1 cellular context compared by ENCODE assay signal in the genomic region with DNA sequence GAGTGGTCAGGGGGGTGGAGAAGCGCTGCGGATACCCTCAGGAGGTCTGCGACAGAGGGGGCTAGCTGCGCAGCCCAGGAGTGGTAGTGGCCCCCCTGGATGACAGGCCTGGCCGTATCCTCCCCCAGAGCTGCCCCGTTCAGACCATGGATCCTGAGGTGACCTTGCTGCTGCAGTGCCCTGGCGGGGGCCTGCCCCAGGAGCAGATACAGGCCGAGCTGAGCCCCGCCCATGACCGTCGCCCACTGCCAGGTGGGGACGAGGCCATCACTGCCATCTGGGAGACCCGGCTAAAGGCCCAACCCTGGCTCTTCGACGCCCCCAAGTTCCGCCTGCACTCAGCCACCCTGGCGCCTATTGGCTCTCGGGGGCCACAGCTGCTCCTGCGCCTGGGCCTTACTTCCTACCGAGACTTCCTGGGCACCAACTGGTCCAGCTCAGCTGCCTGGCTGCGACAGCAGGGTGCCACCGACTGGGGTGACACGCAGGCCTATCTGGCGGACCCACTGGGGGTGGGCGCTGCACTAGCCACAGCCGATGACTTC.
TF ChIP-seq lines count a peak whose summit lies in the region.

No MANE protein-coding gene starts in this region.

TF ChIP-seq in K562, 482 proteins besides CTCF, POLR2A, EP300 and RAD21 (continues in another document):
- no peak for TF ChIP-seq HNRNPLL (IDR thresholded peaks at IDR 0.05; ENCODE audit: low read depth, low read length, poor library complexity, severe bottlenecking)
- TF ChIP-seq MEF2D (tag; conservative IDR thresholded peaks at IDR 0.05; ENCODE audit: low read depth), result no peak
- TF ChIP-seq ZNF586 (CRISPR knock-in tag; conservative IDR thresholded peaks at IDR 0.05), result no peak
- TF ChIP-seq, protein P1, sequence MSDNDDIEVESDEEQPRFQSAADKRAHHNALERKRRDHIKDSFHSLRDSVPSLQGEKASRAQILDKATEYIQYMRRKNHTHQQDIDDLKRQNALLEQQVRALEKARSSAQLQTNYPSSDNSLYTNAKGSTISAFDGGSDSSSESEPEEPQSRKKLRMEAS (CRISPR knock-in tag; IDR thresholded peaks at IDR 0.05), result 0 out of 2 replicates have a peak, but pooled peaks have one; percentile 31
- TF ChIP-seq KLF10 (CRISPR knock-in tag; IDR thresholded peaks at IDR 0.05), result no peak
- TF ChIP-seq KDM1A (IDR thresholded peaks at IDR 0.05), result no peak
- TF ChIP-seq, protein P2, sequence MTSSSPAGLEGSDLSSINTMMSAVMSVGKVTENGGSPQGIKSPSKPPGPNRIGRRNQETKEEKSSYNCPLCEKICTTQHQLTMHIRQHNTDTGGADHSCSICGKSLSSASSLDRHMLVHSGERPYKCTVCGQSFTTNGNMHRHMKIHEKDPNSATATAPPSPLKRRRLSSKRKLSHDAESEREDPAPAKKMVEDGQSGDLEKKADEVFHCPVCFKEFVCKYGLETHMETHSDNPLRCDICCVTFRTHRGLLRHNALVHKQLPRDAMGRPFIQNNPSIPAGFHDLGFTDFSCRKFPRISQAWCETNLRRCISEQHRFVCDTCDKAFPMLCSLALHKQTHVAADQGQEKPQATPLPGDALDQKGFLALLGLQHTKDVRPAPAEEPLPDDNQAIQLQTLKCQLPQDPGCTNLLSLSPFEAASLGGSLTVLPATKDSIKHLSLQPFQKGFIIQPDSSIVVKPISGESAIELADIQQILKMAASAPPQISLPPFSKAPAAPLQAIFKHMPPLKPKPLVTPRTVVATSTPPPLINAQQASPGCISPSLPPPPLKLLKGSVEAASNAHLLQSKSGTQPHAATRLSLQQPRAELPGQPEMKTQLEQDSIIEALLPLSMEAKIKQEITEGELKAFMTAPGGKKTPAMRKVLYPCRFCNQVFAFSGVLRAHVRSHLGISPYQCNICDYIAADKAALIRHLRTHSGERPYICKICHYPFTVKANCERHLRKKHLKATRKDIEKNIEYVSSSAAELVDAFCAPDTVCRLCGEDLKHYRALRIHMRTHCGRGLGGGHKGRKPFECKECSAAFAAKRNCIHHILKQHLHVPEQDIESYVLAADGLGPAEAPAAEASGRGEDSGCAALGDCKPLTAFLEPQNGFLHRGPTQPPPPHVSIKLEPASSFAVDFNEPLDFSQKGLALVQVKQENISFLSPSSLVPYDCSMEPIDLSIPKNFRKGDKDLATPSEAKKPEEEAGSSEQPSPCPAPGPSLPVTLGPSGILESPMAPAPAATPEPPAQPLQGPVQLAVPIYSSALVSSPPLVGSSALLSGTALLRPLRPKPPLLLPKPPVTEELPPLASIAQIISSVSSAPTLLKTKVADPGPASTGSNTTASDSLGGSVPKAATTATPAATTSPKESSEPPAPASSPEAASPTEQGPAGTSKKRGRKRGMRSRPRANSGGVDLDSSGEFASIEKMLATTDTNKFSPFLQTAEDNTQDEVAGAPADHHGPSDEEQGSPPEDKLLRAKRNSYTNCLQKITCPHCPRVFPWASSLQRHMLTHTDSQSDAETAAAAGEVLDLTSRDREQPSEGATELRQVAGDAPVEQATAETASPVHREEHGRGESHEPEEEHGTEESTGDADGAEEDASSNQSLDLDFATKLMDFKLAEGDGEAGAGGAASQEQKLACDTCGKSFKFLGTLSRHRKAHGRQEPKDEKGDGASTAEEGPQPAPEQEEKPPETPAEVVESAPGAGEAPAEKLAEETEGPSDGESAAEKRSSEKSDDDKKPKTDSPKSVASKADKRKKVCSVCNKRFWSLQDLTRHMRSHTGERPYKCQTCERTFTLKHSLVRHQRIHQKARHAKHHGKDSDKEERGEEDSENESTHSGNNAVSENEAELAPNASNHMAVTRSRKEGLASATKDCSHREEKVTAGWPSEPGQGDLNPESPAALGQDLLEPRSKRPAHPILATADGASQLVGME (CRISPR knock-in tag; IDR thresholded peaks at IDR 0.05), result no peak
- TF ChIP-seq TEAD1 (CRISPR knock-in tag; IDR thresholded peaks at IDR 0.05), result 0 out of 4 replicates have a peak, but pooled peaks of 1 of the 2 experiments have one; percentile 75
- TF ChIP-seq GATAD2B (IDR thresholded peaks at IDR 0.05; ENCODE audit: borderline replicate concordance), result peak; percentile 57; the same call in 1 of the 2 replicates
- TF ChIP-seq RBM39 (optimal IDR thresholded peaks at IDR 0.05; ENCODE audit: low read depth, low read length), result no peak
- TF ChIP-seq, protein P3, sequence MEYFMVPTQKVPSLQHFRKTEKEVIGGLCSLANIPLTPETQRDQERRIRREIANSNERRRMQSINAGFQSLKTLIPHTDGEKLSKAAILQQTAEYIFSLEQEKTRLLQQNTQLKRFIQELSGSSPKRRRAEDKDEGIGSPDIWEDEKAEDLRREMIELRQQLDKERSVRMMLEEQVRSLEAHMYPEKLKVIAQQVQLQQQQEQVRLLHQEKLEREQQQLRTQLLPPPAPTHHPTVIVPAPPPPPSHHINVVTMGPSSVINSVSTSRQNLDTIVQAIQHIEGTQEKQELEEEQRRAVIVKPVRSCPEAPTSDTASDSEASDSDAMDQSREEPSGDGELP (CRISPR knock-in tag; IDR thresholded peaks at IDR 0.05; ENCODE audit: borderline replicate concordance), result peak; percentile 82
- TF ChIP-seq, protein P4, sequence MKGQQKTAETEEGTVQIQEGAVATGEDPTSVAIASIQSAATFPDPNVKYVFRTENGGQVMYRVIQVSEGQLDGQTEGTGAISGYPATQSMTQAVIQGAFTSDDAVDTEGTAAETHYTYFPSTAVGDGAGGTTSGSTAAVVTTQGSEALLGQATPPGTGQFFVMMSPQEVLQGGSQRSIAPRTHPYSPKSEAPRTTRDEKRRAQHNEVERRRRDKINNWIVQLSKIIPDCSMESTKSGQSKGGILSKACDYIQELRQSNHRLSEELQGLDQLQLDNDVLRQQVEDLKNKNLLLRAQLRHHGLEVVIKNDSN (CRISPR knock-in tag; IDR thresholded peaks at IDR 0.05), result no peak
- TF ChIP-seq RBM17 (IDR thresholded peaks at IDR 0.05; ENCODE audit: borderline replicate concordance, low read depth, low read length), result no peak
- TF ChIP-seq SMAD4 (CRISPR knock-in tag; conservative IDR thresholded peaks at IDR 0.05), result peak; percentile 40; the same call in 1 of the 2 replicates
- no peak for TF ChIP-seq TBP (optimal IDR thresholded peaks at IDR 0.05; ENCODE audit: low read depth, low read length)
- TF ChIP-seq CHD1 (IDR thresholded peaks at IDR 0.05; ENCODE audit: low read length), result no peak
- TF ChIP-seq DDX20 (tag; IDR thresholded peaks at IDR 0.05; ENCODE audit: low read depth), result no peak
- TF ChIP-seq, protein P5, sequence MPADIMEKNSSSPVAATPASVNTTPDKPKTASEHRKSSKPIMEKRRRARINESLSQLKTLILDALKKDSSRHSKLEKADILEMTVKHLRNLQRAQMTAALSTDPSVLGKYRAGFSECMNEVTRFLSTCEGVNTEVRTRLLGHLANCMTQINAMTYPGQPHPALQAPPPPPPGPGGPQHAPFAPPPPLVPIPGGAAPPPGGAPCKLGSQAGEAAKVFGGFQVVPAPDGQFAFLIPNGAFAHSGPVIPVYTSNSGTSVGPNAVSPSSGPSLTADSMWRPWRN (IDR thresholded peaks at IDR 0.05; ENCODE audit: low read depth), result no peak
- TF ChIP-seq, protein P6, sequence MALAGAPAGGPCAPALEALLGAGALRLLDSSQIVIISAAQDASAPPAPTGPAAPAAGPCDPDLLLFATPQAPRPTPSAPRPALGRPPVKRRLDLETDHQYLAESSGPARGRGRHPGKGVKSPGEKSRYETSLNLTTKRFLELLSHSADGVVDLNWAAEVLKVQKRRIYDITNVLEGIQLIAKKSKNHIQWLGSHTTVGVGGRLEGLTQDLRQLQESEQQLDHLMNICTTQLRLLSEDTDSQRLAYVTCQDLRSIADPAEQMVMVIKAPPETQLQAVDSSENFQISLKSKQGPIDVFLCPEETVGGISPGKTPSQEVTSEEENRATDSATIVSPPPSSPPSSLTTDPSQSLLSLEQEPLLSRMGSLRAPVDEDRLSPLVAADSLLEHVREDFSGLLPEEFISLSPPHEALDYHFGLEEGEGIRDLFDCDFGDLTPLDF (CRISPR knock-in tag; IDR thresholded peaks at IDR 0.05), result no peak
- TF ChIP-seq HMG20B (CRISPR knock-in tag; IDR thresholded peaks at IDR 0.05), result no peak
- TF ChIP-seq ZNF551 (CRISPR knock-in tag; IDR thresholded peaks at IDR 0.05), result no peak
- no peak for TF ChIP-seq CREB1 (IDR thresholded peaks at IDR 0.05)
- TF ChIP-seq CREB1 (CRISPR knock-in tag; IDR thresholded peaks at IDR 0.05), result no peak
- TF ChIP-seq ZNF431 (CRISPR knock-in tag; IDR thresholded peaks at IDR 0.05), result no peak
- TF ChIP-seq, protein P7, sequence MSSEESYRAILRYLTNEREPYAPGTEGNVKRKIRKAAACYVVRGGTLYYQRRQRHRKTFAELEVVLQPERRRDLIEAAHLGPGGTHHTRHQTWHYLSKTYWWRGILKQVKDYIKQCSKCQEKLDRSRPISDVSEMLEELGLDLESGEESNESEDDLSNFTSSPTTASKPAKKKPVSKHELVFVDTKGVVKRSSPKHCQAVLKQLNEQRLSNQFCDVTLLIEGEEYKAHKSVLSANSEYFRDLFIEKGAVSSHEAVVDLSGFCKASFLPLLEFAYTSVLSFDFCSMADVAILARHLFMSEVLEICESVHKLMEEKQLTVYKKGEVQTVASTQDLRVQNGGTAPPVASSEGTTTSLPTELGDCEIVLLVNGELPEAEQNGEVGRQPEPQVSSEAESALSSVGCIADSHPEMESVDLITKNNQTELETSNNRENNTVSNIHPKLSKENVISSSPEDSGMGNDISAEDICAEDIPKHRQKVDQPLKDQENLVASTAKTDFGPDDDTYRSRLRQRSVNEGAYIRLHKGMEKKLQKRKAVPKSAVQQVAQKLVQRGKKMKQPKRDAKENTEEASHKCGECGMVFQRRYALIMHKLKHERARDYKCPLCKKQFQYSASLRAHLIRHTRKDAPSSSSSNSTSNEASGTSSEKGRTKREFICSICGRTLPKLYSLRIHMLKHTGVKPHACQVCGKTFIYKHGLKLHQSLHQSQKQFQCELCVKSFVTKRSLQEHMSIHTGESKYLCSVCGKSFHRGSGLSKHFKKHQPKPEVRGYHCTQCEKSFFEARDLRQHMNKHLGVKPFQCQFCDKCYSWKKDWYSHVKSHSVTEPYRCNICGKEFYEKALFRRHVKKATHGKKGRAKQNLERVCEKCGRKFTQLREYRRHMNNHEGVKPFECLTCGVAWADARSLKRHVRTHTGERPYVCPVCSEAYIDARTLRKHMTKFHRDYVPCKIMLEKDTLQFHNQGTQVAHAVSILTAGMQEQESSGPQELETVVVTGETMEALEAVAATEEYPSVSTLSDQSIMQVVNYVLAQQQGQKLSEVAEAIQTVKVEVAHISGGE (CRISPR knock-in tag; IDR thresholded peaks at IDR 0.05), result no peak
- no peak for TF ChIP-seq MYBL2 (IDR thresholded peaks at IDR 0.05; ENCODE audit: low read depth)
- TF ChIP-seq MYBL2 (CRISPR knock-in tag; IDR thresholded peaks at IDR 0.05; ENCODE audit: borderline replicate concordance), result no peak
- no peak for TF ChIP-seq HMG20A (CRISPR knock-in tag; conservative IDR thresholded peaks at IDR 0.05)
- TF ChIP-seq, protein P8, sequence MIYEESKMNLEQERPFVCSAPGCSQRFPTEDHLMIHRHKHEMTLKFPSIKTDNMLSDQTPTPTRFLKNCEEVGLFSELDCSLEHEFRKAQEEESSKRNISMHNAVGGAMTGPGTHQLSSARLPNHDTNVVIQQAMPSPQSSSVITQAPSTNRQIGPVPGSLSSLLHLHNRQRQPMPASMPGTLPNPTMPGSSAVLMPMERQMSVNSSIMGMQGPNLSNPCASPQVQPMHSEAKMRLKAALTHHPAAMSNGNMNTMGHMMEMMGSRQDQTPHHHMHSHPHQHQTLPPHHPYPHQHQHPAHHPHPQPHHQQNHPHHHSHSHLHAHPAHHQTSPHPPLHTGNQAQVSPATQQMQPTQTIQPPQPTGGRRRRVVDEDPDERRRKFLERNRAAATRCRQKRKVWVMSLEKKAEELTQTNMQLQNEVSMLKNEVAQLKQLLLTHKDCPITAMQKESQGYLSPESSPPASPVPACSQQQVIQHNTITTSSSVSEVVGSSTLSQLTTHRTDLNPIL (CRISPR knock-in tag; IDR thresholded peaks at IDR 0.05), result no peak
- TF ChIP-seq E2F3 (CRISPR knock-in tag; IDR thresholded peaks at IDR 0.05), result no peak
- no peak for TF ChIP-seq KDM2B (CRISPR knock-in tag; IDR thresholded peaks at IDR 0.05)
- no peak for TF ChIP-seq MCM2 (IDR thresholded peaks at IDR 0.05; ENCODE audit: low read depth)
- TF ChIP-seq, protein P9, sequence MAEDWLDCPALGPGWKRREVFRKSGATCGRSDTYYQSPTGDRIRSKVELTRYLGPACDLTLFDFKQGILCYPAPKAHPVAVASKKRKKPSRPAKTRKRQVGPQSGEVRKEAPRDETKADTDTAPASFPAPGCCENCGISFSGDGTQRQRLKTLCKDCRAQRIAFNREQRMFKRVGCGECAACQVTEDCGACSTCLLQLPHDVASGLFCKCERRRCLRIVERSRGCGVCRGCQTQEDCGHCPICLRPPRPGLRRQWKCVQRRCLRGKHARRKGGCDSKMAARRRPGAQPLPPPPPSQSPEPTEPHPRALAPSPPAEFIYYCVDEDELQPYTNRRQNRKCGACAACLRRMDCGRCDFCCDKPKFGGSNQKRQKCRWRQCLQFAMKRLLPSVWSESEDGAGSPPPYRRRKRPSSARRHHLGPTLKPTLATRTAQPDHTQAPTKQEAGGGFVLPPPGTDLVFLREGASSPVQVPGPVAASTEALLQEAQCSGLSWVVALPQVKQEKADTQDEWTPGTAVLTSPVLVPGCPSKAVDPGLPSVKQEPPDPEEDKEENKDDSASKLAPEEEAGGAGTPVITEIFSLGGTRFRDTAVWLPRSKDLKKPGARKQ (CRISPR knock-in tag; IDR thresholded peaks at IDR 0.05), result no peak
- TF ChIP-seq PTRF (tag; IDR thresholded peaks at IDR 0.05), result no peak
- no peak for TF ChIP-seq KAT7 (CRISPR knock-in tag; IDR thresholded peaks at IDR 0.05; ENCODE audit: borderline replicate concordance)
- no peak for TF ChIP-seq ATF7 (IDR thresholded peaks at IDR 0.05)
- peak; percentile 57 to 58; a peak in 3 of 4 replicates for TF ChIP-seq NRF1 (conservative IDR thresholded peaks at IDR 0.05 in 1 of 2, IDR thresholded peaks at IDR 0.05 in 1 of 2)
- TF ChIP-seq CCNT2 (IDR thresholded peaks at IDR 0.05; ENCODE audit: borderline replicate concordance, extremely low read depth, insufficient read length, low read depth, low read length), result no peak
- TF ChIP-seq ESRRA (IDR thresholded peaks at IDR 0.05; ENCODE audit: borderline replicate concordance, low read depth), result peak; percentile 62
- no peak for TF ChIP-seq ETV1 (tag; conservative IDR thresholded peaks at IDR 0.05; ENCODE audit: low read depth)
- no peak for TF ChIP-seq NR2F6 (CRISPR knock-in tag; IDR thresholded peaks at IDR 0.05)
- no peak for TF ChIP-seq CBX1 (IDR thresholded peaks at IDR 0.05; ENCODE audit: low read depth)
- TF ChIP-seq NBN (IDR thresholded peaks at IDR 0.05; ENCODE audit: low read depth), result no peak
- TF ChIP-seq MCM3 (IDR thresholded peaks at IDR 0.05), result no peak
- TF ChIP-seq, protein P10, sequence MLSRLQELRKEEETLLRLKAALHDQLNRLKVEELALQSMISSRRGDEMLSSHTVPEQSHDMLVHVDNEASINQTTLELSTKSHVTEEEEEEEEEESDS (CRISPR knock-in tag; IDR thresholded peaks at IDR 0.05), result no peak
- 0 out of 2 replicates have a peak, but pooled peaks have one; percentile 27 for TF ChIP-seq EP400 (IDR thresholded peaks at IDR 0.05)
- TF ChIP-seq ERF (CRISPR knock-in tag; IDR thresholded peaks at IDR 0.05), result 0 out of 2 replicates have a peak, but pooled peaks have one; percentile 14
- no peak for TF ChIP-seq EWSR1 (IDR thresholded peaks at IDR 0.05; ENCODE audit: borderline replicate concordance, low read depth, partially characterized antibody)
- TF ChIP-seq ZNF224 (CRISPR knock-in tag; IDR thresholded peaks at IDR 0.05), result no peak
- no peak for TF ChIP-seq CREM (IDR thresholded peaks at IDR 0.05; ENCODE audit: low read depth)
- TF ChIP-seq ARID1B (IDR thresholded peaks at IDR 0.05), result 0 out of 2 replicates have a peak, but pooled peaks have one; percentile 11
- no peak for TF ChIP-seq RB1 (IDR thresholded peaks at IDR 0.05; ENCODE audit: low read depth)
- no peak for TF ChIP-seq SAFB2 (IDR thresholded peaks at IDR 0.05; ENCODE audit: borderline replicate concordance, low read depth, low read length, severe bottlenecking)
